1 cellular context compared by ENCODE assay signal in the genomic region with DNA sequence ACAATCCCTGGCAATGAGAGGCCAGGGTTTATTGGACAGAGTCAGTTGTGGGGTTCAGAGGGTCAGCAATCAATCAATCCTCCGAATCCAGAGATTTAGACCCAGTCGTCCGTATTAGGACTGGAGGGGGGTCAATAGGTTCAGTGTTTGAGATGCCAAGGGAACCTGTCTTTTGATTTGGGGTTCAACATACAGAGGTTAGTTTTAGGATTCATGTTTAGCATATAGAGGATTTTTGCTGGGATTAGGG.
TF ChIP-seq lines count a peak whose summit lies in the region.

No MANE protein-coding gene starts in this region.

TF ChIP-seq in HCT116, 20 proteins besides CTCF, POLR2A, EP300 and RAD21 (continued from another document):
- TF ChIP-seq, protein P1, sequence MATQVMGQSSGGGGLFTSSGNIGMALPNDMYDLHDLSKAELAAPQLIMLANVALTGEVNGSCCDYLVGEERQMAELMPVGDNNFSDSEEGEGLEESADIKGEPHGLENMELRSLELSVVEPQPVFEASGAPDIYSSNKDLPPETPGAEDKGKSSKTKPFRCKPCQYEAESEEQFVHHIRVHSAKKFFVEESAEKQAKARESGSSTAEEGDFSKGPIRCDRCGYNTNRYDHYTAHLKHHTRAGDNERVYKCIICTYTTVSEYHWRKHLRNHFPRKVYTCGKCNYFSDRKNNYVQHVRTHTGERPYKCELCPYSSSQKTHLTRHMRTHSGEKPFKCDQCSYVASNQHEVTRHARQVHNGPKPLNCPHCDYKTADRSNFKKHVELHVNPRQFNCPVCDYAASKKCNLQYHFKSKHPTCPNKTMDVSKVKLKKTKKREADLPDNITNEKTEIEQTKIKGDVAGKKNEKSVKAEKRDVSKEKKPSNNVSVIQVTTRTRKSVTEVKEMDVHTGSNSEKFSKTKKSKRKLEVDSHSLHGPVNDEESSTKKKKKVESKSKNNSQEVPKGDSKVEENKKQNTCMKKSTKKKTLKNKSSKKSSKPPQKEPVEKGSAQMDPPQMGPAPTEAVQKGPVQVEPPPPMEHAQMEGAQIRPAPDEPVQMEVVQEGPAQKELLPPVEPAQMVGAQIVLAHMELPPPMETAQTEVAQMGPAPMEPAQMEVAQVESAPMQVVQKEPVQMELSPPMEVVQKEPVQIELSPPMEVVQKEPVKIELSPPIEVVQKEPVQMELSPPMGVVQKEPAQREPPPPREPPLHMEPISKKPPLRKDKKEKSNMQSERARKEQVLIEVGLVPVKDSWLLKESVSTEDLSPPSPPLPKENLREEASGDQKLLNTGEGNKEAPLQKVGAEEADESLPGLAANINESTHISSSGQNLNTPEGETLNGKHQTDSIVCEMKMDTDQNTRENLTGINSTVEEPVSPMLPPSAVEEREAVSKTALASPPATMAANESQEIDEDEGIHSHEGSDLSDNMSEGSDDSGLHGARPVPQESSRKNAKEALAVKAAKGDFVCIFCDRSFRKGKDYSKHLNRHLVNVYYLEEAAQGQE (IDR thresholded peaks at IDR 0.05; ENCODE audit: low read depth): no peak
- TF ChIP-seq YY1 (IDR thresholded peaks at IDR 0.05; ENCODE audit: extremely low read depth, insufficient replicate concordance, low read depth, low read length): no peak
- TF ChIP-seq, protein P2, sequence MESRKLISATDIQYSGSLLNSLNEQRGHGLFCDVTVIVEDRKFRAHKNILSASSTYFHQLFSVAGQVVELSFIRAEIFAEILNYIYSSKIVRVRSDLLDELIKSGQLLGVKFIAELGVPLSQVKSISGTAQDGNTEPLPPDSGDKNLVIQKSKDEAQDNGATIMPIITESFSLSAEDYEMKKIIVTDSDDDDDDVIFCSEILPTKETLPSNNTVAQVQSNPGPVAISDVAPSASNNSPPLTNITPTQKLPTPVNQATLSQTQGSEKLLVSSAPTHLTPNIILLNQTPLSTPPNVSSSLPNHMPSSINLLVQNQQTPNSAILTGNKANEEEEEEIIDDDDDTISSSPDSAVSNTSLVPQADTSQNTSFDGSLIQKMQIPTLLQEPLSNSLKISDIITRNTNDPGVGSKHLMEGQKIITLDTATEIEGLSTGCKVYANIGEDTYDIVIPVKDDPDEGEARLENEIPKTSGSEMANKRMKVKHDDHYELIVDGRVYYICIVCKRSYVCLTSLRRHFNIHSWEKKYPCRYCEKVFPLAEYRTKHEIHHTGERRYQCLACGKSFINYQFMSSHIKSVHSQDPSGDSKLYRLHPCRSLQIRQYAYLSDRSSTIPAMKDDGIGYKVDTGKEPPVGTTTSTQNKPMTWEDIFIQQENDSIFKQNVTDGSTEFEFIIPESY (IDR thresholded peaks at IDR 0.05; ENCODE audit: extremely low read depth, insufficient replicate concordance, low read length): no peak
- TF ChIP-seq CEBPB (IDR thresholded peaks at IDR 0.05; ENCODE audit: low read depth): no peak
- TF ChIP-seq SIN3A (IDR thresholded peaks at IDR 0.05; ENCODE audit: low read depth): no peak
- no peak for TF ChIP-seq FOSL1 (IDR thresholded peaks at IDR 0.05; ENCODE audit: low read depth)
- no peak for TF ChIP-seq SRF (IDR thresholded peaks at IDR 0.05; ENCODE audit: low read depth)
- TF ChIP-seq ZFX (IDR thresholded peaks at IDR 0.05): no peak
- TF ChIP-seq, protein P3, sequence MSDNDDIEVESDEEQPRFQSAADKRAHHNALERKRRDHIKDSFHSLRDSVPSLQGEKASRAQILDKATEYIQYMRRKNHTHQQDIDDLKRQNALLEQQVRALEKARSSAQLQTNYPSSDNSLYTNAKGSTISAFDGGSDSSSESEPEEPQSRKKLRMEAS (IDR thresholded peaks at IDR 0.05): no peak
- no peak for TF ChIP-seq EZH2phosphoT487 (IDR thresholded peaks at IDR 0.05; ENCODE audit: borderline replicate concordance)
- TF ChIP-seq, protein P4, sequence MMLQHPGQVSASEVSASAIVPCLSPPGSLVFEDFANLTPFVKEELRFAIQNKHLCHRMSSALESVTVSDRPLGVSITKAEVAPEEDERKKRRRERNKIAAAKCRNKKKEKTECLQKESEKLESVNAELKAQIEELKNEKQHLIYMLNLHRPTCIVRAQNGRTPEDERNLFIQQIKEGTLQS (IDR thresholded peaks at IDR 0.05): no peak
